Comparison of ENCODE assay signal across 27 cellular contexts in genomic region chr20:991850-992249, GRCh38. TPM values are rescaled to one million over a fixed set of nuclear protein-coding genes. Genes with fewer than 3 reads are reported as not detected.
DNase-seq lines count a peak whose midpoint lies in the region; ATAC-seq and TF ChIP-seq lines count a peak whose summit lies in the region.
"Had no signal": no experiment of that assay in that cellular context is flagged by ENCODE, and none has a peak within 500 bp of the region (broad histone marks: within the 10 kb centered on the region; RNA-seq: fewer than 3 reads in every experiment).

No MANE protein-coding gene starts in this region.

- H2BK5ac ChIP-seq in mesendoderm (ENCODE audit: low read length): no peak overlapping the region

- H3K4me3 ChIP-seq in mesendoderm (ENCODE audit: low read length): no peak overlapping the region
- H3K4me3 ChIP-seq in uterus: no peak overlapping the region
- H3K4me3 ChIP-seq: body of pancreas, left ventricle myocardium inferior, psoas muscle, smooth muscle cell had no signal

- H2BK15ac ChIP-seq in mesendoderm (replicated peaks; ENCODE audit: low read depth): no peak overlapping the region

- H2AK5ac ChIP-seq in mesendoderm (ENCODE audit: low read length): no peak overlapping the region

- H3K9me3 Mint-ChIP-seq in activated CD4-positive, alpha-beta T cell treated with anti-CD3 and anti-CD28 coated beads, Interleukin-2, amount 10 ng/mL, durations not matched to agents 24 days and 14 days: no peaks in the 10 kb centered on the region
- no peaks in the 10 kb centered on the region for H3K9me3 Mint-ChIP-seq in HFFc6
- H3K9me3 Mint-ChIP-seq: activated T-helper 1 cell treated with anti-CD3 and anti-CD28 coated beads, Interleukin-12 subunit alpha, Interleukin-12 subunit beta, Interleukin-2, Interleukin-4 antibody, amounts not matched to agents 30 ng/mL and 10 ng/mL and 1 ng/mL, durations not matched to agents 14 hours and 24 hours and 36 hours; CD4-positive, alpha-beta T cell; effector memory CD8-positive, alpha-beta T cell; immature natural killer cell; nephron progenitor cell had no signal

- TF ChIP-seq POLR2A in uterus (IDR thresholded peaks at IDR 0.05): no peak

- H3K9me3 ChIP-seq in uterus: no peaks in the 10 kb centered on the region
- H3K9me3 ChIP-seq: body of pancreas, left ventricle myocardium inferior, psoas muscle had no signal

- ATAC-seq in SK-N-SH treated with all-trans-retinoic acid at 6 μM for 48 hours (0 out of 3 replicates have a peak, but pooled peaks have one; percentile 35), GM18907 (IDR thresholded peaks at IDR 0.05; ENCODE audit: unreplicated experiment) (no peak)
- ATAC-seq: body of pancreas; effector memory CD8-positive, alpha-beta T cell; psoas muscle had no signal

- no peak overlapping the region for H3K4ac ChIP-seq in mesendoderm (ENCODE audit: low read depth, low read length)

- in situ Hi-C loops in KBM-7 (cut with MboI; ENCODE audit: low pct_unique_long_range_greater_than_20kb, low sequenced_read_pairs): no loop called here

- H3K18ac ChIP-seq in mesendoderm (ENCODE audit: low read length): no peak overlapping the region

- no peaks in the 10 kb centered on the region for H3K79me2 ChIP-seq in mesendoderm (ENCODE audit: control insufficient read depth, insufficient read depth, low read length)

- TF ChIP-seq CTCF in HFFc6 (IDR thresholded peaks at IDR 0.05) (no peak), uterus (IDR thresholded peaks at IDR 0.05) (no peak)

- H3K4me1 ChIP-seq in mesendoderm (ENCODE audit: control insufficient read depth, low read depth, low read length) (no peaks in the 10 kb centered on the region), uterus (no peaks in the 10 kb centered on the region)
- H3K4me1 ChIP-seq: body of pancreas, left ventricle myocardium inferior, psoas muscle had no signal

- WGBS in mesendoderm (ENCODE audit: extremely low coverage, insufficient coverage, low lambda C conversion rate): no CpG with 5 or more reads among the region's 10 CpGs

- H3K36me3 ChIP-seq in mesendoderm (ENCODE audit: control insufficient read depth, insufficient read depth, low read length): no peaks in the 10 kb centered on the region
- H3K36me3 ChIP-seq in uterus: no peaks in the 10 kb centered on the region
- H3K36me3 ChIP-seq: left ventricle myocardium inferior had no signal

- no peak overlapping the region for H2BK120ac ChIP-seq in mesendoderm (ENCODE audit: low read depth, low read length)

- H3K4me3 Mint-ChIP-seq in activated CD4-positive, alpha-beta T cell treated with anti-CD3 and anti-CD28 coated beads, Interleukin-2, amount 10 ng/mL, durations not matched to agents 24 days and 14 days: no peak overlapping the region
- no peak overlapping the region for H3K4me3 Mint-ChIP-seq in HFFc6
- H3K4me3 Mint-ChIP-seq: activated naive CD8-positive, alpha-beta T cell; activated T-helper 1 cell treated with anti-CD3 and anti-CD28 coated beads, Interleukin-12 subunit alpha, Interleukin-12 subunit beta, Interleukin-2, Interleukin-4 antibody, amounts not matched to agents 30 ng/mL and 10 ng/mL and 1 ng/mL, durations not matched to agents 14 hours and 24 hours and 36 hours; CD4-positive, alpha-beta T cell; effector memory CD8-positive, alpha-beta T cell; immature natural killer cell; nephron progenitor cell had no signal

- no peaks in the 10 kb centered on the region for H3K79me1 ChIP-seq in mesendoderm (ENCODE audit: low read length)

- H3K27me3 ChIP-seq in mesendoderm (ENCODE audit: insufficient read depth, low read length, poor library complexity) (no peaks in the 10 kb centered on the region), uterus (peaks cover 0 to 3% of the 10 kb centered on the region in 2 donors)

- no peak overlapping the region for H4K5ac ChIP-seq in mesendoderm (ENCODE audit: low read length)

- H3K27me3 Mint-ChIP-seq in activated CD4-positive, alpha-beta T cell treated with anti-CD3 and anti-CD28 coated beads, Interleukin-2, amount 10 ng/mL, durations not matched to agents 24 days and 14 days: peaks cover 9% of the 10 kb centered on the region
- peaks cover 27% of the 10 kb centered on the region for H3K27me3 Mint-ChIP-seq in HFFc6 (ENCODE audit: insufficient read depth)

- H3K56ac ChIP-seq in mesendoderm (ENCODE audit: low read length): no peak overlapping the region

- no peak overlapping the region for H3K4me2 ChIP-seq in mesendoderm (ENCODE audit: low read length)
- H3K4me2 ChIP-seq: smooth muscle cell had no signal

- H3K36me3 Mint-ChIP-seq in activated CD4-positive, alpha-beta T cell treated with anti-CD3 and anti-CD28 coated beads, Interleukin-2, amount 10 ng/mL, durations not matched to agents 24 days and 14 days (ENCODE audit: low read depth): no peaks in the 10 kb centered on the region
- H3K36me3 Mint-ChIP-seq in HFFc6 (ENCODE audit: low read depth): no peaks in the 10 kb centered on the region
- H3K36me3 Mint-ChIP-seq: activated naive CD8-positive, alpha-beta T cell; immature natural killer cell had no signal

- DNase-seq in activated CD4-positive, alpha-beta T cell treated with anti-CD3 and anti-CD28 coated beads for 48 hours: peak; percentile 12
- DNase-seq in activated CD4-positive, alpha-beta T cell treated with anti-CD3 and anti-CD28 coated beads, Interleukin-2, amount 10 ng/mL, durations not matched to agents 24 days and 14 days: no peak
- DNase-seq in KBM-7: peak; percentile 45
- DNase-seq in mesendoderm: peak; percentile 44
- DNase-seq in HFFc6: no peak
- no peak for DNase-seq in uterus
- DNase-seq: activated CD8-positive, alpha-beta memory T cell treated with anti-CD3 and anti-CD28 coated beads for 24 hours; body of pancreas; CD4-positive, alpha-beta T cell; DMS79; effector memory CD8-positive, alpha-beta T cell; immature natural killer cell; left ventricle myocardium inferior; NCI-H1694 treated with DMSO at 0.1 percent for 48 hours; NCI-H2227 treated with DMSO at 0.1 percent for 48 hours; nephron progenitor cell; RPMI8226; substantia nigra had no signal

- H3K9ac ChIP-seq in mesendoderm (ENCODE audit: low read length): no peak overlapping the region

- no peak overlapping the region for H4K8ac ChIP-seq in mesendoderm (ENCODE audit: low read depth, low read length)

- intact Hi-C loops in activated CD4-positive, alpha-beta T cell treated with anti-CD3 and anti-CD28 coated beads, Interleukin-2, amount 10 ng/mL, durations not matched to agents 24 days and 14 days (cut with micrococcal nuclease): no loop called here
- intact Hi-C loops in uterus (cut with DNase I; ENCODE audit: low total_unique reads): no loop called here

- no peak overlapping the region for H3K27ac Mint-ChIP-seq in activated CD4-positive, alpha-beta T cell treated with anti-CD3 and anti-CD28 coated beads, Interleukin-2, amount 10 ng/mL, durations not matched to agents 24 days and 14 days
- no peak overlapping the region for H3K27ac Mint-ChIP-seq in HFFc6
- H3K27ac Mint-ChIP-seq: activated naive CD8-positive, alpha-beta T cell; activated T-helper 1 cell treated with anti-CD3 and anti-CD28 coated beads, Interleukin-12 subunit alpha, Interleukin-12 subunit beta, Interleukin-2, Interleukin-4 antibody, amounts not matched to agents 30 ng/mL and 10 ng/mL and 1 ng/mL, durations not matched to agents 14 hours and 24 hours and 36 hours; CD4-positive, alpha-beta T cell; effector memory CD8-positive, alpha-beta T cell; immature natural killer cell; nephron progenitor cell had no signal

- no peak overlapping the region for H3K23ac ChIP-seq in mesendoderm (ENCODE audit: low read length)

- no peak overlapping the region for H3K27ac ChIP-seq in mesendoderm (ENCODE audit: low read depth, low read length)
- H3K27ac ChIP-seq in uterus: no peak overlapping the region
- H3K27ac ChIP-seq: body of pancreas, left ventricle myocardium inferior, psoas muscle, VCaP had no signal

- H3K4me1 Mint-ChIP-seq in activated CD4-positive, alpha-beta T cell treated with anti-CD3 and anti-CD28 coated beads, Interleukin-2, amount 10 ng/mL, durations not matched to agents 24 days and 14 days: no peaks in the 10 kb centered on the region
- no peaks in the 10 kb centered on the region for H3K4me1 Mint-ChIP-seq in HFFc6 (ENCODE audit: low read depth)
- H3K4me1 Mint-ChIP-seq: immature natural killer cell, nephron progenitor cell had no signal

TF ChIP-seq in SK-N-SH treated with all-trans-retinoic acid at 6 μM for 48 hours, 23 proteins besides CTCF, POLR2A, EP300 and RAD21 (continues in another document):
- TF ChIP-seq ZNF565 (CRISPR knock-in tag; conservative IDR thresholded peaks at IDR 0.05; ENCODE audit: low read depth) (no peak), ZNF70 (CRISPR knock-in tag; IDR thresholded peaks at IDR 0.05) (no peak), POU6F1 (CRISPR knock-in tag; IDR thresholded peaks at IDR 0.05; ENCODE audit: borderline replicate concordance, low read depth) (no peak), ZNF8 (CRISPR knock-in tag; IDR thresholded peaks at IDR 0.05) (no peak), ZFP3 (CRISPR knock-in tag; IDR thresholded peaks at IDR 0.05) (no peak), ZC3H10 (CRISPR knock-in tag; IDR thresholded peaks at IDR 0.05) (no peak)

RNA-seq across cellular contexts. Expression of gene RSPO4, which starts 10.3 kb away (rescaled TPM):
- not detected in 2 replicates for total RNA-seq in activated CD4-positive, alpha-beta T cell treated with anti-CD3 and anti-CD28 coated beads, Interleukin-2, amount 10 ng/mL, durations not matched to agents 24 days and 14 days
- polyA plus RNA-seq in mesendoderm (2013, experiment 1 of 2): 2.8 TPM
- polyA plus RNA-seq in mesendoderm (2013, experiment 2 of 2): 2.7 TPM
- not detected for total RNA-seq in HFFc6 (2021; fragmentation: NEBNext Ultra II Directional; extraction: Animal tissue kit (Norgen Biotek cat#: 25700))
- total RNA-seq in uterus: under 1 TPM in 1 of 4 donors, not detected in 3; 0.67 TPM
- total RNA-seq: activated T-helper 1 cell treated with anti-CD3 and anti-CD28 coated beads, Interleukin-12 subunit alpha, Interleukin-12 subunit beta, Interleukin-2, Interleukin-4 antibody, amounts not matched to agents 30 ng/mL and 10 ng/mL and 1 ng/mL, durations not matched to agents 14 hours and 24 hours and 36 hours; body of pancreas; fibroblast of lung; left ventricle myocardium inferior; urinary bladder had no signal
- polyA plus RNA-seq: fibroblast of lung, immature natural killer cell had no signal

Comparison
In these comparisons a context has a peak if more than half of its experiments do, and no peak if none do; other contexts are left out.
1. DNase-seq: peak in activated CD4-positive, alpha-beta T cell treated with anti-CD3 and anti-CD28 coated beads for 48 hours (single experiment), KBM-7 (single experiment) and mesendoderm (single experiment); none in activated CD4-positive, alpha-beta T cell treated with anti-CD3 and anti-CD28 coated beads, Interleukin-2, amount 10 ng/mL, durations not matched to agents 24 days and 14 days (single experiment), HFFc6 (single experiment) and uterus (0 of 2).